Comparison of ENCODE assay signal across 19 cellular contexts in the genomic region with DNA sequence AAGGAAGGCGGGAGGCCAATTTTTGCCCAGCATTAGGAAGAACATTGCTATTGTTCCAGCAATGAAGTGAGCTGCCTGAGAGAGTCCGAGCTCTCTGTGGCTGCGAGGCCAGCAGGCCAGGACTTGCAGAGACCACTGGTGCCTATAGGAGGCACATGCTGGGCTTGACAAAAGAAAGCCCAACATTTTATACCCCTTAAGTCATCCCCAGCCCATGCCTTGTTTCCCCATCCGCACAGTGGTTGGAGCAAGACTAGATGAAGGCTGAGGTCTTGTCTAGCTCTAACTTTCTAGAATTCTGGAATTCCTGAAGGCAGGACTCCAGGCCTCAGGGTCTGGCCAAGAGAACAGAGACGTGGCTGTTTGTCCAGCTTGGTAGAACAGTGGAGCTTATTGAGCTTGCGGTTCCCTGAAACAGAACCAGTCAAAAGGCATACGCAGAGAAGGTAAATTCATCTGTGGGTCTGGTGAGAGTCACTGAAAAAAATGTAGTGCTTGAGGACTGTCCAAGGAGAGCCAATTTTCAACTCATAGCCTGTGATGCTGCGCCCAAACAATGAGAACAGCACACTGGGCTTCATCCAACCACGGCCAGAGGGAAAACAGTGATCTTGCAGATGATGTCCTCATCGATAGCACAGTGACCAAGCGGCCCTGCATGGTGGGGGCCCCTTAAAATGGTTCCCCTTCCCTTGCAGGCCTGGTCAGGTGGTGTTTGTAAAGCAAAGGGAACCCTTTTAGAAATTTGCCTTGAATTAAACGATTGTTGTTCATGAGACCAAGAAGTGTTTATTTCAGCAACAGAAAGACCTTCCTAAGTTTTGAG. TPM values are rescaled to one million over a fixed set of nuclear protein-coding genes. Genes with fewer than 3 reads are reported as not detected.
"Had no signal": no experiment of that assay in that cellular context is flagged by ENCODE, and none has a peak within 500 bp of the region (broad histone marks: within the 10 kb centered on the region; RNA-seq: fewer than 3 reads in every experiment).

No MANE protein-coding gene starts in this region.

- DNase-seq: activated CD4-positive, alpha-beta T cell treated with anti-CD3 and anti-CD28 coated beads, Interleukin-2, amount 50 U/mL, for 4 hours; activated CD4-positive, CD25-positive, alpha-beta regulatory T cell treated with anti-CD3 and anti-CD28 coated beads, Interleukin-2, amount 50 U/mL, for 72 hours; activated T-cell treated with anti-CD3 and anti-CD28 coated beads, Interleukin-2, amount 50 U/mL, for 1 hour; amniotic stem cell; cerebellar nuclear complex; dermis blood vessel endothelial cell; foreskin fibroblast; heart left ventricle; kidney glomerular epithelial cell; posterior cingulate gyrus; right cardiac atrium; thyroid gland had no signal

- ATAC-seq: activated naive CD4-positive, alpha-beta T cell treated with anti-CD3 and anti-CD28 coated beads, Interleukin-2, amount 50 U/mL, for 72 hours; heart left ventricle; right cardiac atrium had no signal

- H3K36me3 ChIP-seq: esophagus muscularis mucosa, heart left ventricle, neutrophil, thyroid gland, vagina had no signal

- H3K27ac Mint-ChIP-seq: activated naive CD4-positive, alpha-beta T cell treated with anti-CD3 and anti-CD28 coated beads, Interleukin-2, amount 50 U/mL, for 72 hours had no signal

- H3K9me3 Mint-ChIP-seq: activated naive CD4-positive, alpha-beta T cell treated with anti-CD3 and anti-CD28 coated beads, Interleukin-2, amount 50 U/mL, for 72 hours; brain had no signal

- H3K4me3 ChIP-seq: esophagus muscularis mucosa, heart left ventricle, smooth muscle cell, thyroid gland, vagina had no signal

- H3K4me2 ChIP-seq: smooth muscle cell had no signal

- H3K4me1 ChIP-seq: thyroid gland, vagina had no signal

- H3K4me3 Mint-ChIP-seq: brain had no signal

- H3K36me3 Mint-ChIP-seq: activated naive CD4-positive, alpha-beta T cell treated with anti-CD3 and anti-CD28 coated beads, Interleukin-2, amount 50 U/mL, for 72 hours; brain had no signal

- H3K27me3 Mint-ChIP-seq: brain had no signal

- H3K27me3 ChIP-seq: neutrophil, thyroid gland, vagina had no signal

- H3K27ac ChIP-seq: esophagus muscularis mucosa, heart left ventricle, neutrophil, thyroid gland, vagina had no signal

RNA-seq across cellular contexts. Expression of gene COL2A1, which starts 27.1 kb away (rescaled TPM):
- total RNA-seq: activated naive CD4-positive, alpha-beta T cell treated with anti-CD3 and anti-CD28 coated beads, Interleukin-2, amount 50 U/mL, for 72 hours; dermis blood vessel endothelial cell; esophagus muscularis mucosa; right cardiac atrium; thyroid gland; vagina had no signal
- polyA plus RNA-seq: liver had no signal
